Comparison of ENCODE assay signal across 9 cellular contexts in the genomic region with DNA sequence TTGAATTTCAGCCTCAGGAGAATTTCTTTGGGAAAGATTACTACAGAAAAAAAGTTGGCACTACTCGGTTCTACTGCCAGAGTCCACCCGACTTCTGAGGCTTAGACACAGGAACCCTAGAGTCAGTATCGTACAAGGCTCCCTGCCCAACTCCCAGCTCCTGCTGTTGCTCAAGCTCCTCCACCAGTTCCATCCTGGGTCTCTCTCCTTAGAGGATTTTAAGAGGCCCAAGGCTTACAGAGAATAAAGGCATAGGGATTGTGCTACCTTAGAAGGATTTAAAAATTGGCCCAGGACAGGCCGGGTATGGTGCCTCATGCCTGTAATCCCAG. TPM values are rescaled to one million over a fixed set of nuclear protein-coding genes. Genes with fewer than 3 reads are reported as not detected.
DNase-seq lines count a peak whose midpoint lies in the region; ATAC-seq and TF ChIP-seq lines count a peak whose summit lies in the region.
"Had no signal": no experiment of that assay in that cellular context is flagged by ENCODE, and none has a peak within 500 bp of the region (broad histone marks: within the 10 kb centered on the region; RNA-seq: fewer than 3 reads in every experiment).

No MANE protein-coding gene starts in this region.

- H3K9me3 ChIP-seq in left ventricle myocardium inferior (replicated peaks) (no peaks in the 10 kb centered on the region), muscle layer of duodenum (ENCODE audit: control insufficient read depth in 1 of 2, low read length in 2 of 2) (no peaks in the 10 kb centered on the region), neural progenitor cell (ENCODE audit: low read depth) (no peaks in the 10 kb centered on the region)

- no peak for TF ChIP-seq CTCF in left ventricle myocardium inferior (IDR thresholded peaks at IDR 0.05; ENCODE audit: borderline replicate concordance)
- TF ChIP-seq CTCF in neural progenitor cell (IDR thresholded peaks at IDR 0.05) = no peak

- intact Hi-C loops in left ventricle myocardium inferior (cut with micrococcal nuclease) (no loop called here), cardiac septum (cut with DNase I) (loop anchor here (10.0 kb wide), 1 partner anchor 385 kb away; no protein-coding TSS in a partner anchor)

- no peak overlapping the region for H2AFZ ChIP-seq in neural progenitor cell (replicated peaks)

- no peak overlapping the region for H3K4me3 ChIP-seq in left ventricle myocardium inferior
- no peak overlapping the region for H3K4me3 ChIP-seq in muscle layer of duodenum (ENCODE audit: low read depth in 1 of 2, low read length in 2 of 2)
- no peak overlapping the region for H3K4me3 ChIP-seq in neural progenitor cell

- DNase-seq in left ventricle myocardium inferior (no peak), cardiac septum (ENCODE audit: low spot score) (no peak), DMS114 treated with DMSO at 0.1 percent for 48 hours (lab: John Stamatoyannopoulos, UW; ENCODE audit: unreplicated experiment) (no peak), neural progenitor cell (ENCODE audit: low spot score) (no peak), middle frontal gyrus (ENCODE audit: extremely low spot score, low spot score) (no peak)
- DNase-seq: stimulated activated CD4-positive, alpha-beta T cell treated with anti-CD3 and anti-CD28 coated beads, Interleukin-12 subunit alpha, Interleukin-12 subunit beta, amount 100 ng/mL, for 4 hours had no signal

- H3F3A ChIP-seq in neural progenitor cell (ENCODE audit: low read depth) = no peaks in the 10 kb centered on the region

- H3K4me3 Mint-ChIP-seq in activated naive CD8-positive, alpha-beta T cell = peak overlapping the region; percentile 84
- H3K4me3 Mint-ChIP-seq in neural progenitor cell = no peak overlapping the region

- H3K4me2 ChIP-seq in neural progenitor cell = no peak overlapping the region

- no peak overlapping the region for H3K9ac ChIP-seq in neural progenitor cell

- H3K27ac Mint-ChIP-seq in activated naive CD8-positive, alpha-beta T cell = peak overlapping the region; percentile 91
- no peak overlapping the region for H3K27ac Mint-ChIP-seq in neural progenitor cell

- no peaks in the 10 kb centered on the region for H3K27me3 Mint-ChIP-seq in activated naive CD8-positive, alpha-beta T cell
- no peaks in the 10 kb centered on the region for H3K27me3 Mint-ChIP-seq in neural progenitor cell (ENCODE audit: insufficient read depth, low read depth)

- H3K27ac ChIP-seq in left ventricle myocardium inferior (replicated peaks) (peak overlapping the region; percentile 84), muscle layer of duodenum (ENCODE audit: low read length) (peak overlapping the region; percentile 87), neural progenitor cell (no peak overlapping the region)

- H3K4me1 ChIP-seq in left ventricle myocardium inferior = peaks cover 18% of the 10 kb centered on the region
- peaks cover 8 to 13% of the 10 kb centered on the region in 2 donors for H3K4me1 ChIP-seq in muscle layer of duodenum (ENCODE audit: control insufficient read depth in 1 of 2, insufficient read depth in 2 of 2, low read length in 2 of 2)
- peaks cover 7% of the 10 kb centered on the region for H3K4me1 ChIP-seq in neural progenitor cell

- H3K27me3 ChIP-seq in left ventricle myocardium inferior (ENCODE audit: low read depth) (no peaks in the 10 kb centered on the region), muscle layer of duodenum (ENCODE audit: low read depth, low read length) (no peaks in the 10 kb centered on the region), neural progenitor cell (no peaks in the 10 kb centered on the region)

- no peaks in the 10 kb centered on the region for H3K36me3 Mint-ChIP-seq in activated naive CD8-positive, alpha-beta T cell
- no peaks in the 10 kb centered on the region for H3K36me3 Mint-ChIP-seq in neural progenitor cell

- ATAC-seq in HG03571 (IDR thresholded peaks at IDR 0.05; ENCODE audit: unreplicated experiment) = no peak

- H3K4me1 Mint-ChIP-seq in activated naive CD8-positive, alpha-beta T cell (ENCODE audit: low read depth) = peaks cover 22% of the 10 kb centered on the region
- H3K4me1 Mint-ChIP-seq in neural progenitor cell = peaks cover 23% of the 10 kb centered on the region

- no peaks in the 10 kb centered on the region for H3K36me3 ChIP-seq in left ventricle myocardium inferior
- H3K36me3 ChIP-seq in muscle layer of duodenum (ENCODE audit: control insufficient read depth in 1 of 2, insufficient read depth in 2 of 2, low read length in 2 of 2) = no peaks in the 10 kb centered on the region
- H3K36me3 ChIP-seq in neural progenitor cell = no peaks in the 10 kb centered on the region

- H4K20me1 ChIP-seq in neural progenitor cell (ENCODE audit: low read depth) = no peaks in the 10 kb centered on the region

- H3K9me3 Mint-ChIP-seq in activated naive CD8-positive, alpha-beta T cell (ENCODE audit: low read depth) = no peaks in the 10 kb centered on the region
- no peaks in the 10 kb centered on the region for H3K9me3 Mint-ChIP-seq in neural progenitor cell

- no peaks in the 10 kb centered on the region for H3K79me2 ChIP-seq in neural progenitor cell (ENCODE audit: low read depth)

RNA-seq across cellular contexts. Expression of a gene that starts 29.0 kb away (rescaled TPM):
- total RNA-seq in left ventricle myocardium inferior (40.7 TPM), cardiac septum (102 TPM), neural progenitor cell (ENCODE audit: low replicate concordance) (156 and 175 TPM in 2 replicates)
